ENCODE assay signal across 9 cellular contexts in the genomic region with DNA sequence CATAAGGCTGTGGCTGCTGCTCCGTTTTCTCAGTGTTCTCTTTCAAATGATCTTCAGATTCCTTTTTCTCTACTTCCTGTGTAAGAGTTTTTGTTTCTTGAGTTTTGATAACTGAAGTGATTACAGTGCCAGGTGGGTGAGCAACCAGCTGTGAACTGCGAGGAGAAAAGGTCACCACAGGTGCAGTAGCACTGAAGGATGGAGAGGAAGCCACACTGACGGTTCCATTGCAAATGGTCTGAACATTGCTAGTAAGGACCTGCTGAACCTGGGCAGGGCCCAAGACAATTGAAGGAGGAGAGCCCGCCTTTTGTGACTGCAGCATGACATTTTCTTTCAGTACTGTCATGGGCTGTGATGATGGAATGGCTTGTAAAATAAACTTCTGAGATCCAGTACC.
DNase-seq lines count a peak whose midpoint lies in the region; ATAC-seq and TF ChIP-seq lines count a peak whose summit lies in the region.
"Had no signal": no experiment of that assay in that cellular context is flagged by ENCODE, and none has a peak within 500 bp of the region (broad histone marks: within the 10 kb centered on the region; RNA-seq: fewer than 3 reads in every experiment).

No MANE protein-coding gene starts in this region.

- H3K79me2 ChIP-seq in OCI-LY7 (ENCODE audit: insufficient read depth, low read depth, low read length) = peaks cover 95% of the 10 kb centered on the region

- H3K27ac Mint-ChIP-seq in activated CD4-positive, alpha-beta T cell treated with anti-CD3 and anti-CD28 coated beads, Interleukin-2, amount 10 ng/mL, durations not matched to agents 24 days and 14 days = peak overlapping the region; percentile 64
- peak overlapping the region; percentile 81 for H3K27ac Mint-ChIP-seq in progenitor cell of endocrine pancreas

- TF ChIP-seq CTCF in OCI-LY7 (conservative IDR thresholded peaks at IDR 0.05; ENCODE audit: low read length) = no peak
- TF ChIP-seq CTCF in progenitor cell of endocrine pancreas (IDR thresholded peaks at IDR 0.05; ENCODE audit: unreplicated experiment) = no peak

- H3K36me3 ChIP-seq in OCI-LY7 (ENCODE audit: insufficient read depth, low read length) = peaks cover 94% of the 10 kb centered on the region
- peaks cover 43% of the 10 kb centered on the region for H3K36me3 ChIP-seq in SJCRH30

- POLR2A ChIA-PET in OCI-LY7 (lab: Charles Lee) = interaction anchor here (0.6 to 2.7 kb wide), 11 partner anchors 9 to 571 kb away, joined by 3 to 15 read pairs (median 3); no protein-coding TSS in a partner anchor

- no peaks in the 10 kb centered on the region for H3K27me3 Mint-ChIP-seq in activated CD4-positive, alpha-beta T cell treated with anti-CD3 and anti-CD28 coated beads, Interleukin-2, amount 10 ng/mL, durations not matched to agents 24 days and 14 days
- H3K27me3 Mint-ChIP-seq in progenitor cell of endocrine pancreas = no peaks in the 10 kb centered on the region

- H3K4me2 ChIP-seq in OCI-LY7 (ENCODE audit: low read length) = peak overlapping the region; percentile 70

- no peak overlapping the region for H2AFZ ChIP-seq in OCI-LY7 (ENCODE audit: low read length)

- no peaks in the 10 kb centered on the region for H3K27me3 ChIP-seq in SJCRH30

- peaks cover 44% of the 10 kb centered on the region for H3K36me3 Mint-ChIP-seq in activated CD4-positive, alpha-beta T cell treated with anti-CD3 and anti-CD28 coated beads, Interleukin-2, amount 10 ng/mL, durations not matched to agents 24 days and 14 days (ENCODE audit: low read depth)
- H3K36me3 Mint-ChIP-seq in progenitor cell of endocrine pancreas (ENCODE audit: insufficient read depth) = peaks cover 17% of the 10 kb centered on the region

- H3K4me3 Mint-ChIP-seq in activated CD4-positive, alpha-beta T cell treated with anti-CD3 and anti-CD28 coated beads, Interleukin-2, amount 10 ng/mL, durations not matched to agents 24 days and 14 days = no peak overlapping the region
- no peak overlapping the region for H3K4me3 Mint-ChIP-seq in progenitor cell of endocrine pancreas (ENCODE audit: low read depth)

- H3K4me1 ChIP-seq in OCI-LY7 (ENCODE audit: insufficient read depth, low read length, poor library complexity, severe bottlenecking) (peaks cover 58% of the 10 kb centered on the region), SJCRH30 (no peaks in the 10 kb centered on the region)

- H3K9me3 Mint-ChIP-seq in activated CD4-positive, alpha-beta T cell treated with anti-CD3 and anti-CD28 coated beads, Interleukin-2, amount 10 ng/mL, durations not matched to agents 24 days and 14 days = no peaks in the 10 kb centered on the region
- no peaks in the 10 kb centered on the region for H3K9me3 Mint-ChIP-seq in progenitor cell of endocrine pancreas (ENCODE audit: low read depth)

- H3K9me3 ChIP-seq in OCI-LY7 (ENCODE audit: low read length) (no peaks in the 10 kb centered on the region), SJCRH30 (replicated peaks) (no peaks in the 10 kb centered on the region)

- H3K4me3 ChIP-seq in OCI-LY7 (ENCODE audit: low read depth, low read length, poor library complexity, severe bottlenecking) (peak overlapping the region; percentile 52), SJCRH30 (no peak overlapping the region)

- intact Hi-C loops in activated CD4-positive, alpha-beta T cell treated with anti-CD3 and anti-CD28 coated beads, Interleukin-2, amount 10 ng/mL, durations not matched to agents 24 days and 14 days (cut with micrococcal nuclease) = no loop called here
- intact Hi-C loops in OCI-LY7 (cut with micrococcal nuclease; ENCODE audit: unreplicated experiment) = loop anchor here (2.0 to 5.0 kb wide), 3 partner anchors 49 to 127 kb away; partner anchors contain the start of gene WBP4

- H3K4me1 Mint-ChIP-seq in activated CD4-positive, alpha-beta T cell treated with anti-CD3 and anti-CD28 coated beads, Interleukin-2, amount 10 ng/mL, durations not matched to agents 24 days and 14 days = peaks cover 11% of the 10 kb centered on the region
- H3K4me1 Mint-ChIP-seq in progenitor cell of endocrine pancreas (ENCODE audit: low read depth) = no peaks in the 10 kb centered on the region

- no peak for DNase-seq in activated CD4-positive, alpha-beta T cell treated with anti-CD3 and anti-CD28 coated beads, Interleukin-2, amount 10 ng/mL, durations not matched to agents 24 days and 14 days
- no peak for DNase-seq in activated CD4-positive, alpha-beta T cell treated with anti-CD3 and anti-CD28 coated beads, Interleukin-2, amount 50 U/mL, for 4 hours
- peak; percentile 97 for DNase-seq in OCI-LY7 (ENCODE audit: low spot score)
- DNase-seq in progenitor cell of endocrine pancreas (ENCODE audit: low spot score, unreplicated experiment) = no peak
- no peak for DNase-seq in ecto neural progenitor cell (ENCODE audit: low spot score)
- no peak for DNase-seq in SJCRH30
- DNase-seq: NCI-H146 had no signal

- no peaks in the 10 kb centered on the region for H3K9me2 ChIP-seq in OCI-LY7 (ENCODE audit: insufficient read depth, low read length)

- peak; percentile 54 for ATAC-seq in HG02588 (IDR thresholded peaks at IDR 0.05; ENCODE audit: unreplicated experiment)
- no peak for ATAC-seq in GM19324 (IDR thresholded peaks at IDR 0.05; ENCODE audit: low FRiP score, unreplicated experiment)

- H3K27ac ChIP-seq in OCI-LY7 (ENCODE audit: low read depth, low read length, poor library complexity, severe bottlenecking) (peak overlapping the region; percentile 95), SJCRH30 (no peak overlapping the region)

- no TSS peak for BruUV-seq in OCI-LY7 (replicated peaks; lab: Mats Ljungman, UMichigan)

- H4K20me1 ChIP-seq in OCI-LY7 (ENCODE audit: insufficient read depth, low read length) = peaks cover 10% of the 10 kb centered on the region; the same call in 1 of the 2 replicates

- CTCF ChIA-PET in OCI-LY7 (lab: Charles Lee; ENCODE audit: unreplicated experiment) = no interaction called here
